In the genomic region with DNA sequence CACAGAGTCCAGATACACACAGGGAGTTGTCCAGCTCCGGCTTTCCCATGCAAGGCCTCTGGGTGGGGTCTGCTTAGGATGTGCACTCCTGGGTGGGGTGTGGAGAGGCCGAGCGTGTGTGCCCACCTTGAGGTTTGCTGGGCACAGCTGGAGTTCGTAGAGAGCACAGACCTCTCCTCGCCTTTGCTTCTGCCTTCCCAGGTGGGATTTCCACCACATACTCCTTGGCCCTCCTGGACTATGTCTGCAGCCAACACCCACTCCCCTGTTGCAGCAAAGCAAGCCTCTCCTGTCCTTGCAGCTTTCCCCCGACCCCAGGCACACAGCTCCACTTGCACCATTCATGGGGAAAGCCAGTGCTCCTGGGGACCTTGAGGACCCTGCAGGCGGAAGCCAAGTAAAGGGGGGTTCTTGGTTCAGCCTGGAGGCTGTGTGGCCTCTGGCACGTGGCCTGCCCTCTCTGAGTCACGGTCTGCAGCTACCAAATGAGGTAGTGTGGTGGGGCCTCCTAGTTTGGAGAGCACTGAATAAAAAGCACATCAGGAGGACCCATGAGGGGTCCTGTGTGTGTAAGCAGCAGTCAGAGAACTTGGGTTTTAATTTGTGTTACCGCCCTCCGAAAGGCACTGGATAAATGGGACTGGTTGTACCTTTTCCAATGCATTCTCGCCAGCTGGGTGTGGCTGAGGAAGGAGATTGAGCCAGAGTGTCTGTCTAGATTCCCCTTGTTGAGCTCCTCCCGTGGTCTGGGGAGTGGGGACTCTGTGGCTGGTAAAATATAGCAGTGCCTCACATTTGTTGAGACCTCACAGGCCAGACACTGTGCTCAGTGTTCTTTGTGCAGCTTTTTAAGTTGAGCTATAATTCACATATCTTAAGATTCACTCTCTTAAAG, we compare ENCODE assay signal across 16 cellular contexts. TPM values are rescaled to one million over a fixed set of nuclear protein-coding genes. Genes with fewer than 3 reads are reported as not detected.
DNase-seq lines count a peak whose midpoint lies in the region; ATAC-seq lines count a peak whose summit lies in the region.
"Had no signal": no experiment of that assay in that cellular context is flagged by ENCODE, and none has a peak within 500 bp of the region (broad histone marks: within the 10 kb centered on the region; RNA-seq: fewer than 3 reads in every experiment).

No MANE protein-coding gene starts in this region.

- H3K9me3 ChIP-seq in KOPT-K1 (ENCODE audit: insufficient read depth, low read length, poor library complexity, severe bottlenecking) (no peaks in the 10 kb centered on the region), mesenchymal stem cell (ENCODE audit: control insufficient read depth, low read length) (no peaks in the 10 kb centered on the region)
- H3K9me3 ChIP-seq: BE2C, breast epithelium had no signal

- no peak overlapping the region for H2BK5ac ChIP-seq in mesenchymal stem cell (ENCODE audit: low read depth, low read length, poor library complexity, severe bottlenecking)

- DNase-seq in mesenchymal stem cell (peak; percentile 34), NCI-H1436 treated with DMSO at 0.1 percent for 48 hours (lab: John Stamatoyannopoulos, UW) (no peak), GOT3 (lab: John Stamatoyannopoulos, UW) (no peak)
- DNase-seq in activated CD8-positive, alpha-beta memory T cell treated with anti-CD3 and anti-CD28 coated beads, Interleukin-2, amount 50 U/mL, for 48 hours = no peak
- DNase-seq: activated T-cell treated with anti-CD3 and anti-CD28 coated beads for 4 hours, NCI-H524, SHP77 treated with DMSO at 0.1 percent for 48 hours had no signal

- H4K91ac ChIP-seq in mesenchymal stem cell (ENCODE audit: low read length) = no peak overlapping the region

- peak overlapping the region; percentile 23 for H3K9ac ChIP-seq in mesenchymal stem cell (ENCODE audit: low read length)

- H2AFZ ChIP-seq in ACC112 (ENCODE audit: low read length, unreplicated experiment) = no peak overlapping the region
- H2AFZ ChIP-seq in mesenchymal stem cell (ENCODE audit: low read depth, low read length) = no peak overlapping the region

- H4K8ac ChIP-seq in mesenchymal stem cell (ENCODE audit: low read length) = peak overlapping the region; percentile 56

- no peak overlapping the region for H2BK15ac ChIP-seq in mesenchymal stem cell (ENCODE audit: low read depth, poor library complexity, severe bottlenecking)

- H3K18ac ChIP-seq in mesenchymal stem cell (ENCODE audit: low read depth in 1 of 2, low read length in 2 of 2) = peak overlapping the region in 1 of 2 experiments; percentile 61

- 87% methylated on average over 13 of the region's 13 CpGs for WGBS in mesenchymal stem cell

- no peak overlapping the region for H2BK12ac ChIP-seq in mesenchymal stem cell (ENCODE audit: low read length in 2 of 2)

- peaks cover 93% of the 10 kb centered on the region for H3K79me2 ChIP-seq in ACC112 (ENCODE audit: control insufficient read depth, insufficient read depth, low read length, unreplicated experiment)

- H3K27ac ChIP-seq in ACC112 (ENCODE audit: low read depth, low read length) (peak overlapping the region; percentile 39; the same call in 1 of the 2 replicates), KOPT-K1 (ENCODE audit: low read depth, low read length, poor library complexity, severe bottlenecking) (peak overlapping the region; percentile 17), cingulate gyrus (ENCODE audit: low read depth, low read length) (peak overlapping the region; percentile 55), mesenchymal stem cell (ENCODE audit: low read length, poor library complexity, severe bottlenecking) (no peak overlapping the region)
- H3K27ac ChIP-seq: HL-60, VCaP had no signal

- H3K27me3 ChIP-seq in ACC112 (ENCODE audit: insufficient read depth, low read length) = no peaks in the 10 kb centered on the region
- H3K27me3 ChIP-seq in mesenchymal stem cell (ENCODE audit: control insufficient read depth in 1 of 2, insufficient read depth in 1 of 2, low read length in 2 of 2) = no peaks in the 10 kb centered on the region
- H3K27me3 ChIP-seq: BE2C, breast epithelium had no signal

- no peak overlapping the region for H2BK120ac ChIP-seq in mesenchymal stem cell (ENCODE audit: low read depth, low read length)

- no peak overlapping the region for H3K23ac ChIP-seq in mesenchymal stem cell (ENCODE audit: low read length in 2 of 2)

- H2AK5ac ChIP-seq in mesenchymal stem cell (ENCODE audit: low read length, severe bottlenecking) = peak overlapping the region; percentile 6

- no peak for ATAC-seq in HG02763 (IDR thresholded peaks at IDR 0.05; ENCODE audit: unreplicated experiment)
- ATAC-seq: esophagus mucosa had no signal

- H3K79me1 ChIP-seq in mesenchymal stem cell (replicated peaks; ENCODE audit: low read length, poor library complexity, severe bottlenecking) = peaks cover 35% of the 10 kb centered on the region

- H3K36me3 ChIP-seq in ACC112 (ENCODE audit: insufficient read depth, low read length) (0 out of 2 replicates have a peak, but pooled peaks cover 7% of the 10 kb centered on the region), KOPT-K1 (ENCODE audit: insufficient read depth, low read length) (peaks cover 37% of the 10 kb centered on the region), mesenchymal stem cell (ENCODE audit: control insufficient read depth in 1 of 2, insufficient read depth in 2 of 2, low read depth in 1 of 2, low read length in 2 of 2) (peaks cover 36% of the 10 kb centered on the region in 2 experiments)
- H3K36me3 ChIP-seq: breast epithelium had no signal

- peaks cover 43% of the 10 kb centered on the region for H3K4me1 ChIP-seq in ACC112 (ENCODE audit: control insufficient read depth, insufficient read depth, low read length, unreplicated experiment)
- peaks cover 34% of the 10 kb centered on the region for H3K4me1 ChIP-seq in mesenchymal stem cell (ENCODE audit: control insufficient read depth, insufficient read depth, low read depth, low read length)

- no peak overlapping the region for H3K4me3 ChIP-seq in ACC112 (ENCODE audit: low read depth, low read length)
- H3K4me3 ChIP-seq in mesenchymal stem cell (ENCODE audit: insufficient read depth in 1 of 2, low read depth in 1 of 2, low read length in 2 of 2) = no peak overlapping the region
- H3K4me3 ChIP-seq: breast epithelium had no signal

- H3K14ac ChIP-seq in mesenchymal stem cell (ENCODE audit: low read length in 2 of 2) = peak overlapping the region in 1 of 2 experiments; percentile 68

- H3K4ac ChIP-seq in mesenchymal stem cell (ENCODE audit: low read depth in 1 of 2, low read length in 2 of 2) = no peak overlapping the region

- H3K4me2 ChIP-seq in mesenchymal stem cell (ENCODE audit: low read length, poor library complexity, severe bottlenecking) = no peak overlapping the region

RNA-seq across cellular contexts. Expression of a gene that starts 31.6 kb away (rescaled TPM):
- polyA plus RNA-seq in mesenchymal stem cell (2013, experiment 1 of 2) = 112 TPM
- 112 TPM for polyA plus RNA-seq in mesenchymal stem cell (2013, experiment 2 of 2)
